8 cellular contexts compared by ENCODE assay signal in the genomic region with DNA sequence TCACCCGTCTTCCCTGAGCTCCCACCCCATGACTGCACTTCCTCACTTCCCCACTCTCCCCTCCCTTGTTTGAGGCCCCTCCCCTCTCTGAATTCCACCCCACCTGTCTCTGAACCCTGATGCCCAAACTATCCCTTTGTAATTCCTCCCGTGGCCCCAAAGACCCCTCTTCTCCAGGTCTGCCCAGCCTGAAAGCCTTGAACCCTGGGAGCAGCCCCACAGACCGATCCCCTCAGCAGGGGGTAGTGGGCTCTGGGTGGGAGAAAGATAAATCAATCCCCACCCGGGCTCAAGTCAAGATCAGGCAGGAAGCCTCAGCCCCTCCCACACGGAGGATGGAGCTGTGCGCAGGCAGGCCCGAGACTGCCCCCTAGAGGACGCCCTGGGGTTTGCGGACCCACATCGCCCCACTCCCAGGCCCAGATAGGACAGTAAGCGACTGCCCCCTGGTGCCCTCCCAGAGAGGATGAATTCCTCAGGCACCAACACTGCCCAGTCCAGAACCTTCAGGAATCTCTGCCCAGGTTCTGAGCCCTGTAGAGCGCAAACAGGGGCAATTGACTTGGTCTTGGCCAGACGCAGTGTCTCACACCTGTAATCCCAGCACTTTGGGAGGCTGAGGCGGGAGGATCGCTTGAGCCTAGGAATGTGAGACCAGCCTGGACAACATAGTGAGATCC. TPM values are rescaled to one million over a fixed set of nuclear protein-coding genes. Genes with fewer than 3 reads are reported as not detected.
DNase-seq lines count a peak whose midpoint lies in the region; ATAC-seq and TF ChIP-seq lines count a peak whose summit lies in the region.

No MANE protein-coding gene starts in this region.

- no peaks in the 10 kb centered on the region for H3K9me3 ChIP-seq in adrenal gland (replicated peaks in 1 of 3)

- DNase-seq in GM12864 (ENCODE audit: low read depth) (peak; percentile 75), NCI-H1694 treated with DMSO at 0.1 percent for 48 hours (lab: John Stamatoyannopoulos, UW) (peak; percentile 93), T-helper 1 cell (peak; percentile 90 to 95 (median 94)), adrenal gland (peak; percentile 94 to 99 (median 98)), left ventricle myocardium superior (peak; percentile 98), retinal pigment epithelial cell (ENCODE audit: low read depth) (no peak)

- peak; percentile 15 to 54 for TF ChIP-seq POLR2A in adrenal gland (IDR thresholded peaks at IDR 0.05)

- H3K36me3 ChIP-seq in adrenal gland (replicated peaks in 1 of 2) = no peaks in the 10 kb centered on the region

- WGBS in adrenal gland, 4 donors = 4 to 11% (median 7%) methylated on average over 11 to 15 of the region's 15 CpGs

- TF ChIP-seq CTCF in GM12864 (IDR thresholded peaks at IDR 0.05; ENCODE audit: low read depth, low read length, missing control alignments) (peak; percentile 99), adrenal gland (IDR thresholded peaks at IDR 0.05) (peak; percentile 100), retinal pigment epithelial cell (conservative IDR thresholded peaks at IDR 0.05; ENCODE audit: low read depth, low read length) (peak; percentile 100)

- H3K27ac ChIP-seq in adrenal gland = peak overlapping the region in 1 of 5 donors; percentile 57

- ATAC-seq in HG02840 (IDR thresholded peaks at IDR 0.05; ENCODE audit: low FRiP score, unreplicated experiment) = peak; percentile 42
- ATAC-seq in left ventricle myocardium superior = peak; percentile 56
- no peak for ATAC-seq in GM21381 (IDR thresholded peaks at IDR 0.05; ENCODE audit: unreplicated experiment)

- intact Hi-C loops in adrenal gland (cut with DNase I) (loop anchor here (2.0 kb wide), 2 partner anchors 23 to 135 kb away; no protein-coding TSS in a partner anchor), left ventricle myocardium superior (cut with micrococcal nuclease) (loop anchor here (2.0 kb wide), 1 partner anchor 23 kb away; no protein-coding TSS in a partner anchor)

- peaks cover 8 to 21% of the 10 kb centered on the region in 2 donors for H3K4me1 ChIP-seq in adrenal gland (replicated peaks in 1 of 2)

- H3K27me3 ChIP-seq in adrenal gland = no peaks in the 10 kb centered on the region

- no peak overlapping the region for H3K4me3 ChIP-seq in GM12864 (ENCODE audit: low read depth, low read length)
- no peak overlapping the region for H3K4me3 ChIP-seq in adrenal gland
- no peak overlapping the region for H3K4me3 ChIP-seq in retinal pigment epithelial cell (ENCODE audit: low read length)

RNA-seq across cellular contexts. Expression of gene HSPB1, which starts 11.7 kb away (rescaled TPM):
- 1,000 to 10,000 TPM in 1 of 8 donors, 100 to 1,000 TPM in 7; 184 to 1,192 (median 768) TPM for total RNA-seq in adrenal gland
- 1,000 to 10,000 TPM in 2 of 3 donors, 10 to 100 TPM in 1; 83.3 to 2,276 (median 1,235) TPM for polyA plus RNA-seq in adrenal gland
- total RNA-seq in left ventricle myocardium superior = 2,442 TPM

RNA-seq across cellular contexts. Expression of gene YWHAG, which starts 44.6 kb away (rescaled TPM):
- total RNA-seq in adrenal gland = 100 to 1,000 TPM in 5 of 8 donors, 10 to 100 TPM in 3; 79.5 to 272 (median 130) TPM
- 100 to 1,000 TPM in 1 of 3 donors, 10 to 100 TPM in 2; 50.5 to 309 (median 68.6) TPM for polyA plus RNA-seq in adrenal gland
- 238 TPM for total RNA-seq in left ventricle myocardium superior
